In the genomic region with DNA sequence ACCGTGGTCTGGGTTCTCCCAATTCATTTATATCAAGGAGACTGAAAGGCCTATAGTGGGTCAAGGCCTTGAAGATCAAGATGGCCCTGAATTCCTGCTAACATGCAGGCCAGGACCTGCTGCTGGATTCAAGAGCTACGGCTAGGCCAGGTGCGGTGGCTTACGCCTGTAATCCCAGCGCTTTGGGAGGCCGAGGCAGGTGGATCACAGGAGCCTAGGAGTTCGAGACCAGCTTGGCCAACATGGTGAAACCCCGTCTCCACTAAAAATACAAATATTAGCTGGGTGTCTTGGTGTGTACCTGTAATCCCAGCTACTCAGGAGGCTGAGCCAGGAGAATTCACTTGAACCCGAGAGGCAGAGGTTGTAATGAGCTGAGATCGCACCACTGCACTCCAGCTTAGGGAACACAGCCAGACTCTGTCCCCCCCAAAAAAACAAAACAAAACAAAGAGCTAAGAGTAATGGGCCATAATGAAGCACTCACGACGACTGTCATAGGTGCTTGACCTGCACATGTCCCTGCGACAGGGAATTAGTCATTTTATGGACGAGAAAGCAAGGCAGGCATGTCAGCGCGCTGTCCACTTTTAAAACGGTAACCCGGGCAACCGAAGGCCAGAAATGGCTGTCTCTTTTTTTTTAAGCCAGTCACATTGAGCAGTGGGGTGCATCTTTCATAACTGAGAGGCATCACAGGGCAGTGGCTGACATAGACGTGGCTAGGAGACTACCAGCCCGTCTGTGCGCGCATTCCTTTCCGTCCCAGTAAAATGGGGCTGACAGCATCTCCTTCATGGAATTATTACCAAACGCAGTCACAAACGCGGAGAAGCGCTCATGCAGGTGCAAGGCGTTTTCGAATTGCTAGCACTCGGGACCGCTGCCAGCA, we compare ENCODE assay signal across 8 cellular contexts. TPM values are rescaled to one million over a fixed set of nuclear protein-coding genes. Genes with fewer than 3 reads are reported as not detected.
A peak's percentile ranks its signal among the peaks of the same experiment; 100 is the strongest.
DNase-seq lines count a peak whose midpoint lies in the region; ATAC-seq and TF ChIP-seq lines count a peak whose summit lies in the region.

No MANE protein-coding gene starts in this region.

- H3K36me3 ChIP-seq in RWPE2 (ENCODE audit: low read depth) (peaks cover 51% of the 10 kb centered on the region), fibroblast of lung (ENCODE audit: control insufficient read depth, insufficient read depth, low read length) (peaks cover 21% of the 10 kb centered on the region)

- no peaks in the 10 kb centered on the region for H4K20me1 ChIP-seq in fibroblast of lung (ENCODE audit: control insufficient read depth, extremely low read depth, insufficient read depth, low read length)

- H3K4me2 ChIP-seq in fibroblast of lung (ENCODE audit: extremely low read depth, insufficient read depth, low read length): peak overlapping the region; percentile 79

- no peak for DNase-seq in activated CD4-positive, alpha-beta T cell treated with anti-CD3 and anti-CD28 coated beads, Interleukin-2, amount 10 ng/mL, durations not matched to agents 7 days and 5 days
- DNase-seq in activated CD4-positive, alpha-beta T cell treated with anti-CD3 and anti-CD28 coated beads for 1 hour: no peak
- DNase-seq in RWPE2 (ENCODE audit: low spot score) (no peak), fibroblast of lung (ENCODE audit: low read depth in 2 of 2) (no peak), renal cortical epithelial cell (ENCODE audit: low read depth) (peak; percentile 34), ACHN (no peak)

- H3K9ac ChIP-seq in fibroblast of lung (ENCODE audit: insufficient read depth, low read length): peak overlapping the region; percentile 29

- in situ Hi-C loops in ACHN (cut with HindIII; ENCODE audit: low pct_ligation_motif_present, low pct_unique_long_range_greater_than_20kb, low sequenced_read_pairs): no loop called here

- H3K4me1 ChIP-seq in RWPE2 (ENCODE audit: insufficient read depth, poor library complexity, severe bottlenecking) (no peaks in the 10 kb centered on the region), fibroblast of lung (ENCODE audit: control insufficient read depth, extremely low read depth, insufficient read depth, low read length) (peaks cover 17% of the 10 kb centered on the region)

- POLR2A ChIA-PET in activated CD4-positive, alpha-beta T cell treated with anti-CD3 and anti-CD28 coated beads, Interleukin-2, amount 10 ng/mL, durations not matched to agents 7 days and 5 days (lab: Charles Lee): interaction anchor here (0.6 kb wide), 2 partner anchors 37 to 466 kb away, joined by 4 read pairs; no protein-coding TSS in a partner anchor

- H3K9me3 Mint-ChIP-seq in activated CD4-positive, alpha-beta T cell treated with anti-CD3 and anti-CD28 coated beads, Interleukin-2, amount 10 ng/mL, durations not matched to agents 7 days and 5 days: no peaks in the 10 kb centered on the region

- ATAC-seq in RWPE2 (ENCODE audit: low read depth) (peak; percentile 0; the same call in 1 of the 3 replicates), HG03135 (IDR thresholded peaks at IDR 0.05; ENCODE audit: unreplicated experiment) (no peak), HG02678 (IDR thresholded peaks at IDR 0.05; ENCODE audit: unreplicated experiment) (no peak)

- no peaks in the 10 kb centered on the region for H3K27me3 Mint-ChIP-seq in activated CD4-positive, alpha-beta T cell treated with anti-CD3 and anti-CD28 coated beads, Interleukin-2, amount 10 ng/mL, durations not matched to agents 7 days and 5 days

- H3K9me3 ChIP-seq in RWPE2 (ENCODE audit: severe bottlenecking): no peaks in the 10 kb centered on the region
- H3K9me3 ChIP-seq in fibroblast of lung (ENCODE audit: control insufficient read depth, insufficient read depth, low read depth, low read length): no peaks in the 10 kb centered on the region

- H3K4me3 Mint-ChIP-seq in activated CD4-positive, alpha-beta T cell treated with anti-CD3 and anti-CD28 coated beads, Interleukin-2, amount 10 ng/mL, durations not matched to agents 7 days and 5 days: peak overlapping the region; percentile 93

- H2AFZ ChIP-seq in fibroblast of lung (ENCODE audit: low read length): peak overlapping the region; percentile 48

- H3K4me3 ChIP-seq in RWPE2 (ENCODE audit: severe bottlenecking) (peak overlapping the region; percentile 34), fibroblast of lung (replicated peaks in 1 of 4; ENCODE audit: control extremely low read depth in 1 of 4, insufficient read depth in 1 of 4, low read depth in 3 of 4, low read length in 4 of 4) (peak overlapping the region; percentile 32 to 69 (median 50))

- H3K27ac ChIP-seq in RWPE2 (ENCODE audit: poor library complexity, severe bottlenecking): peak overlapping the region; percentile 94
- H3K27ac ChIP-seq in fibroblast of lung (ENCODE audit: insufficient read depth, low read length): peak overlapping the region; percentile 83

- peaks cover 33% of the 10 kb centered on the region for H3K79me2 ChIP-seq in fibroblast of lung (ENCODE audit: control insufficient read depth, insufficient read depth, low read length)

- H3K27me3 ChIP-seq in RWPE2 (ENCODE audit: insufficient read depth, poor library complexity, severe bottlenecking): no peaks in the 10 kb centered on the region
- no peaks in the 10 kb centered on the region for H3K27me3 ChIP-seq in fibroblast of lung (ENCODE audit: control insufficient read depth, insufficient read depth, low read length)

- peaks cover 50% of the 10 kb centered on the region for H3K4me1 Mint-ChIP-seq in activated CD4-positive, alpha-beta T cell treated with anti-CD3 and anti-CD28 coated beads, Interleukin-2, amount 10 ng/mL, durations not matched to agents 7 days and 5 days

- CTCF ChIA-PET in activated CD4-positive, alpha-beta T cell treated with anti-CD3 and anti-CD28 coated beads, Interleukin-2, amount 10 ng/mL, durations not matched to agents 7 days and 5 days (lab: Charles Lee): interaction anchor here (0.6 to 2.6 kb wide), 4 partner anchors 16 to 472 kb away, joined by 3 to 9 read pairs (median 4); no protein-coding TSS in a partner anchor

- TF ChIP-seq CTCF in RWPE2 (IDR thresholded peaks at IDR 0.05; ENCODE audit: poor library complexity, severe bottlenecking) (no peak), fibroblast of lung (conservative IDR thresholded peaks at IDR 0.05 in 1 of 2, IDR thresholded peaks at IDR 0.05 in 1 of 2; ENCODE audit: low read depth in 1 of 2, low read length in 2 of 2) (no peak)

- peak overlapping the region; percentile 91 for H3K27ac Mint-ChIP-seq in activated CD4-positive, alpha-beta T cell treated with anti-CD3 and anti-CD28 coated beads, Interleukin-2, amount 10 ng/mL, durations not matched to agents 7 days and 5 days

- H3K36me3 Mint-ChIP-seq in activated CD4-positive, alpha-beta T cell treated with anti-CD3 and anti-CD28 coated beads, Interleukin-2, amount 10 ng/mL, durations not matched to agents 7 days and 5 days (ENCODE audit: low read depth): peaks cover 50% of the 10 kb centered on the region

RNA-seq across cellular contexts. Expression of a gene that starts 1.0 kb away (rescaled TPM):
- total RNA-seq in activated CD4-positive, alpha-beta T cell treated with anti-CD3 and anti-CD28 coated beads, Interleukin-2, amount 10 ng/mL, durations not matched to agents 7 days and 5 days: 100 to 1,000 TPM in 1 of 2 experiments, 10 to 100 TPM in 1; 88.9 to 109 TPM
- 16.7 and 20.8 TPM in 2 replicates for total RNA-seq in fibroblast of lung
- polyA plus RNA-seq in fibroblast of lung: 5.5 and 8.2 TPM in 2 replicates
- 27.3 and 36.0 TPM in 2 replicates for polyA plus RNA-seq in fibroblast of lung (2012)
- 24.0 and 37.3 TPM in 2 replicates for polyA minus RNA-seq in fibroblast of lung (ENCODE audit: low replicate concordance)
- 7.5 and 20.6 TPM in 2 replicates for total RNA-seq in renal cortical epithelial cell

RNA-seq across cellular contexts. Expression of a gene that starts 6.5 kb away (rescaled TPM):
- total RNA-seq in activated CD4-positive, alpha-beta T cell treated with anti-CD3 and anti-CD28 coated beads, Interleukin-2, amount 10 ng/mL, durations not matched to agents 7 days and 5 days: 10 to 100 TPM; 78.6 to 80.1 TPM
- 5.9 and 6.6 TPM in 2 replicates for total RNA-seq in fibroblast of lung
- polyA plus RNA-seq in fibroblast of lung: 2.5 and 4.7 TPM in 2 replicates
- 13.5 and 28.4 TPM in 2 replicates for polyA plus RNA-seq in fibroblast of lung (2012)
- polyA minus RNA-seq in fibroblast of lung (ENCODE audit: low replicate concordance): 2.8 and 9.5 TPM in 2 replicates
- total RNA-seq in renal cortical epithelial cell: 6.3 and 10.0 TPM in 2 replicates

RNA-seq across cellular contexts. Expression of a gene that starts 41.8 kb away (rescaled TPM):
- total RNA-seq in activated CD4-positive, alpha-beta T cell treated with anti-CD3 and anti-CD28 coated beads, Interleukin-2, amount 10 ng/mL, durations not matched to agents 7 days and 5 days: 10 to 100 TPM; 81.7 to 86.1 TPM
- total RNA-seq in fibroblast of lung (11.3 and 14.2 TPM in 2 replicates), renal cortical epithelial cell (14.4 and 74.0 TPM in 2 replicates)
- 3.5 and 6.4 TPM in 2 replicates for polyA plus RNA-seq in fibroblast of lung
- polyA plus RNA-seq in fibroblast of lung (2012): 12.1 and 17.8 TPM in 2 replicates
- 98.0 and 100 TPM in 2 replicates for polyA minus RNA-seq in fibroblast of lung (ENCODE audit: low replicate concordance)

RNA-seq across cellular contexts. Expression of a gene that starts 47.0 kb away (rescaled TPM):
- 10 to 100 TPM; 12.8 to 13.8 TPM for total RNA-seq in activated CD4-positive, alpha-beta T cell treated with anti-CD3 and anti-CD28 coated beads, Interleukin-2, amount 10 ng/mL, durations not matched to agents 7 days and 5 days
- total RNA-seq in fibroblast of lung: 4.6 and 6.1 TPM in 2 replicates
- polyA plus RNA-seq in fibroblast of lung: 3.5 and 4.2 TPM in 2 replicates
- polyA plus RNA-seq in fibroblast of lung (2012): 3.6 and 4.7 TPM in 2 replicates
- 12.1 and 12.2 TPM in 2 replicates for polyA minus RNA-seq in fibroblast of lung (ENCODE audit: low replicate concordance)
- total RNA-seq in renal cortical epithelial cell: 4.0 and 4.5 TPM in 2 replicates
